ENCODE assay signal across 6 cellular contexts in the genomic region with DNA sequence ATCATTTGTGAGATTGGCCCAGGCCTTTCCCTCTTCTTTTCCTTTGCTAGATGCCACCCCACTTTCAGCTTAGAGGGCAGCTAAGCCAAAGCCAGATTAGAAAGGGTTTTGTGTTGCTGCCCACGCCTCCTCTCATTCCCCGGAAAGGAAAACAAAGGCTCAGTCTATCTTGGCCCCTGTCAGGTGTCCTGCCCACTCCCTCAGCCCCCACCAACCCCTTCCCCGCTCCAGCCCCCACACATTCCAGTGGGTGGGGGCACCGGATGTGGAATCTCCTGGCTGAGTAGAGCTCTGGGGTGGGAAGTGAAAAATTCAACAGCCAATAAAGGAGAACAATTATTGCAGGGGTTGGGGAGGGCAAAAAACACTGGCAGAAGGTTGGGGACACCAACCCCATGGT. TPM values are rescaled to one million over a fixed set of nuclear protein-coding genes. Genes with fewer than 3 reads are reported as not detected.
DNase-seq lines count a peak whose midpoint lies in the region; ATAC-seq, FAIRE-seq and TF ChIP-seq lines count a peak whose summit lies in the region.

No MANE protein-coding gene starts in this region.

- no peaks in the 10 kb centered on the region for H3K36me3 ChIP-seq in keratinocyte (ENCODE audit: control insufficient read depth in 2 of 2, extremely low read depth in 1 of 2, insufficient read depth in 2 of 2, low read length in 2 of 2)

- H3K4me1 Mint-ChIP-seq in T-cell, result peaks cover 23 to 45% (median 34%) of the 10 kb centered on the region in 3 donors

- peaks cover 41% of the 10 kb centered on the region for H3K4me1 ChIP-seq in keratinocyte (ENCODE audit: control insufficient read depth, extremely low read depth, insufficient read depth, low read length)

- no peaks in the 10 kb centered on the region for H3K79me2 ChIP-seq in keratinocyte (ENCODE audit: control insufficient read depth, insufficient read depth, low read length)

- no peak for FAIRE-seq in keratinocyte (lab: Jason Lieb, UNC)

- ATAC-seq in T-cell (replicated peaks in 1 of 4) (no peak), GM21576 (IDR thresholded peaks at IDR 0.05; ENCODE audit: unreplicated experiment) (no peak)

- H3K27ac Mint-ChIP-seq in T-cell, result peak overlapping the region in 1 of 2 donors; percentile 52

- H3K36me3 Mint-ChIP-seq in T-cell, result peaks cover 3% of the 10 kb centered on the region

- no peaks in the 10 kb centered on the region for H3K9me1 ChIP-seq in keratinocyte (ENCODE audit: control insufficient read depth, extremely low read depth, insufficient read depth, low read length)

- H3K9me3 ChIP-seq in keratinocyte (ENCODE audit: control insufficient read depth, low read depth, low read length), result no peaks in the 10 kb centered on the region

- CTCF ChIA-PET in AG04449 (lab: Yijun Ruan, JAX), result interaction anchor here (1.0 to 3.5 kb wide), 5 partner anchors 11 to 72 kb away, joined by 3 to 15 read pairs (median 13); a partner anchor contains a TSS
- CTCF ChIA-PET in T-cell (lab: Charles Lee), result interaction anchor here in 1 of 2 donors (1.6 kb wide), 1 partner anchor 21 kb away, joined by 4 read pairs; no protein-coding TSS in a partner anchor

- H3K27me3 Mint-ChIP-seq in T-cell, result peaks cover 0 to 1% of the 10 kb centered on the region in 2 donors

- POLR2A ChIA-PET in AG04449 (lab: Yijun Ruan, JAX) (no interaction called here), T-cell (lab: Charles Lee) (no interaction called here)

- H2AFZ ChIP-seq in keratinocyte (ENCODE audit: control insufficient read depth, low read length), result no peak overlapping the region

- H3K4me3 ChIP-seq in AG04449 (ENCODE audit: low read depth, low read length), result peak overlapping the region; percentile 15
- H3K4me3 ChIP-seq in keratinocyte (ENCODE audit: control insufficient read depth in 2 of 3, extremely low read depth in 1 of 3, insufficient read depth in 2 of 3, low read depth in 1 of 3, low read length in 3 of 3), result no peak overlapping the region

- H3K9me3 Mint-ChIP-seq in T-cell, result no peaks in the 10 kb centered on the region

- dilution Hi-C loops in keratinocyte (cut with MboI; ENCODE audit: extremely low pct_ligation_motif_present, low sequenced_read_pairs), result no loop called here

- TF ChIP-seq CTCF in AG04449 (IDR thresholded peaks at IDR 0.05; ENCODE audit: insufficient read depth, low read length, missing control alignments), result no peak
- no peak for TF ChIP-seq CTCF in keratinocyte (optimal IDR thresholded peaks at IDR 0.05 in 1 of 3, IDR thresholded peaks at IDR 0.05 in 1 of 3, conservative IDR thresholded peaks at IDR 0.05 in 1 of 3; ENCODE audit: extremely low read depth in 1 of 3, insufficient read depth in 2 of 3, low read length in 3 of 3)

- H3K27ac ChIP-seq in keratinocyte (ENCODE audit: control insufficient read depth, insufficient read depth, low read length), result no peak overlapping the region

- no peaks in the 10 kb centered on the region for H3K27me3 ChIP-seq in keratinocyte (ENCODE audit: control insufficient read depth, extremely low read depth, insufficient read depth, low read length)

- H4K20me1 ChIP-seq in keratinocyte (ENCODE audit: control insufficient read depth, extremely low read depth, insufficient read depth, low read length), result no peaks in the 10 kb centered on the region

- peak overlapping the region; percentile 71 for H3K4me2 ChIP-seq in keratinocyte (ENCODE audit: control insufficient read depth, extremely low read depth, insufficient read depth, low read depth, low read length)

- no peak overlapping the region for H3K9ac ChIP-seq in keratinocyte (ENCODE audit: control insufficient read depth, extremely low read depth, insufficient read depth, low read length)

- peak overlapping the region in 2 of 3 donors; percentile 34 to 98 for H3K4me3 Mint-ChIP-seq in T-cell

- DNase-seq in AG04449 (ENCODE audit: low read depth, low spot score) (no peak), T-cell (no peak), keratinocyte (ENCODE audit: low read depth, low spot score) (no peak), anterior cingulate cortex (lab: John Stamatoyannopoulos, UW) (no peak), NCI-H510A treated with DMSO at 0.1 percent for 48 hours (lab: John Stamatoyannopoulos, UW) (no peak)

RNA-seq across cellular contexts. Expression of a gene that starts 2.2 kb away (rescaled TPM):
- 10 to 100 TPM; 13.0 to 29.1 (median 22.4) TPM for total RNA-seq in T-cell
- polyA plus RNA-seq in keratinocyte, result 0.67 to 1.2 TPM (median 0.77 TPM) in 3 replicates
- polyA plus RNA-seq in keratinocyte (2011; ENCODE audit: low read depth), result not detected
- polyA plus RNA-seq in keratinocyte (2011; cell fraction: cytosol; rRNA removed), result 0.18 and 0.47 TPM in 2 replicates
- 3.4 and 5.0 TPM in 2 replicates for polyA plus RNA-seq in keratinocyte (2011; cell fraction: nucleus; rRNA removed)
- 0.79 and 1.8 TPM in 2 replicates for polyA plus RNA-seq in keratinocyte (2012; ENCODE audit: low replicate concordance)
- 1.2 to 2.9 TPM (median 2.1 TPM) in 3 replicates for polyA minus RNA-seq in keratinocyte
- not detected for polyA minus RNA-seq in keratinocyte (2011; cell fraction: cytosol; rRNA and poly(A)+ RNA removed)
- polyA minus RNA-seq in keratinocyte (2011; cell fraction: nucleus; rRNA and poly(A)+ RNA removed), result not detected in 2 replicates

RNA-seq across cellular contexts. Expression of a gene that starts 2.2 kb away (rescaled TPM):
- 10 to 100 TPM; 49.4 to 76.6 (median 72.7) TPM for total RNA-seq in T-cell
- 53.1 to 68.2 TPM (median 62.5 TPM) in 3 replicates for polyA plus RNA-seq in keratinocyte
- 27.4 TPM for polyA plus RNA-seq in keratinocyte (2011; ENCODE audit: low read depth)
- 47.9 and 70.6 TPM in 2 replicates for polyA plus RNA-seq in keratinocyte (2011; cell fraction: cytosol; rRNA removed)
- polyA plus RNA-seq in keratinocyte (2011; cell fraction: nucleus; rRNA removed), result 17.0 and 20.4 TPM in 2 replicates
- 39.8 and 73.4 TPM in 2 replicates for polyA plus RNA-seq in keratinocyte (2012; ENCODE audit: low replicate concordance)
- polyA minus RNA-seq in keratinocyte, result 25.8 to 32.3 TPM (median 31.8 TPM) in 3 replicates
- 25.7 TPM for polyA minus RNA-seq in keratinocyte (2011; cell fraction: cytosol; rRNA and poly(A)+ RNA removed)
- 5.3 and 10.4 TPM in 2 replicates for polyA minus RNA-seq in keratinocyte (2011; cell fraction: nucleus; rRNA and poly(A)+ RNA removed)

RNA-seq across cellular contexts. Expression of a gene that starts 10.3 kb away (rescaled TPM):
- 1 to 10 TPM; 2.6 to 4.6 (median 3.1) TPM for total RNA-seq in T-cell
- 0.04 to 0.19 TPM (median 0.07 TPM) in 3 replicates for polyA plus RNA-seq in keratinocyte
- 0.44 TPM for polyA plus RNA-seq in keratinocyte (2011; ENCODE audit: low read depth)
- polyA plus RNA-seq in keratinocyte (2011; cell fraction: cytosol; rRNA removed), result 0.27 TPM in 1 of 2 replicates, not detected in the other
- 0.45 and 0.51 TPM in 2 replicates for polyA plus RNA-seq in keratinocyte (2011; cell fraction: nucleus; rRNA removed)
- 0.24 and 0.95 TPM in 2 replicates for polyA plus RNA-seq in keratinocyte (2012; ENCODE audit: low replicate concordance)
- polyA minus RNA-seq in keratinocyte, result 0.20 TPM in 1 of 3 replicates, not detected in the others
- not detected for polyA minus RNA-seq in keratinocyte (2011; cell fraction: cytosol; rRNA and poly(A)+ RNA removed)
- polyA minus RNA-seq in keratinocyte (2011; cell fraction: nucleus; rRNA and poly(A)+ RNA removed), result not detected in 2 replicates

RNA-seq across cellular contexts. Expression of a gene that starts 10.8 kb away (rescaled TPM):
- 10 to 100 TPM; 41.3 to 88.2 (median 73.5) TPM for total RNA-seq in T-cell
- polyA plus RNA-seq in keratinocyte, result 517 to 917 TPM (median 749 TPM) in 3 replicates
- 290 TPM for polyA plus RNA-seq in keratinocyte (2011; ENCODE audit: low read depth)
- polyA plus RNA-seq in keratinocyte (2011; cell fraction: cytosol; rRNA removed), result 762 and 937 TPM in 2 replicates
- polyA plus RNA-seq in keratinocyte (2011; cell fraction: nucleus; rRNA removed), result 747 and 954 TPM in 2 replicates
- 609 and 814 TPM in 2 replicates for polyA plus RNA-seq in keratinocyte (2012; ENCODE audit: low replicate concordance)
- polyA minus RNA-seq in keratinocyte, result 130 to 440 TPM (median 416 TPM) in 3 replicates
- polyA minus RNA-seq in keratinocyte (2011; cell fraction: cytosol; rRNA and poly(A)+ RNA removed), result 361 TPM
- polyA minus RNA-seq in keratinocyte (2011; cell fraction: nucleus; rRNA and poly(A)+ RNA removed), result 155 and 221 TPM in 2 replicates

RNA-seq across cellular contexts. Expression of a gene that starts 24.9 kb away (rescaled TPM):
- total RNA-seq in T-cell, result 10 to 100 TPM in 4 of 5 donors, 1 to 10 TPM in 1; 7.5 to 12.9 (median 11.5) TPM
- polyA plus RNA-seq in keratinocyte, result 2.5 to 6.2 TPM (median 2.7 TPM) in 3 replicates
- polyA plus RNA-seq in keratinocyte (2011; ENCODE audit: low read depth), result 0.82 TPM
- polyA plus RNA-seq in keratinocyte (2011; cell fraction: cytosol; rRNA removed), result 2.2 and 3.3 TPM in 2 replicates
- 1.9 and 2.4 TPM in 2 replicates for polyA plus RNA-seq in keratinocyte (2011; cell fraction: nucleus; rRNA removed)
- 1.2 and 9.6 TPM in 2 replicates for polyA plus RNA-seq in keratinocyte (2012; ENCODE audit: low replicate concordance)
- polyA minus RNA-seq in keratinocyte, result 1.8 to 16.1 TPM (median 2.7 TPM) in 3 replicates
- 2.1 TPM for polyA minus RNA-seq in keratinocyte (2011; cell fraction: cytosol; rRNA and poly(A)+ RNA removed)
- 0.42 and 1.8 TPM in 2 replicates for polyA minus RNA-seq in keratinocyte (2011; cell fraction: nucleus; rRNA and poly(A)+ RNA removed)
